In genomic region chr2:26185304-26185928, GRCh38 we compare ENCODE assay signal across 8 cellular contexts. TPM values are rescaled to one million over a fixed set of nuclear protein-coding genes. Genes with fewer than 3 reads are reported as not detected.
A peak's percentile ranks its signal among the peaks of the same experiment; 100 is the strongest.
DNase-seq lines count a peak whose midpoint lies in the region; ATAC-seq and TF ChIP-seq lines count a peak whose summit lies in the region.

No MANE protein-coding gene starts in this region.

- H3K27me3 Mint-ChIP-seq in activated T-cell treated with anti-CD3 and anti-CD28 coated beads, Interleukin-2, amount 50 U/mL, for 24 hours: peaks cover 11% of the 10 kb centered on the region
- peaks cover 3% of the 10 kb centered on the region for H3K27me3 Mint-ChIP-seq in memory B cell

- peak overlapping the region; percentile 50 for H3K27ac Mint-ChIP-seq in activated T-cell treated with anti-CD3 and anti-CD28 coated beads, Interleukin-2, amount 50 U/mL, for 24 hours
- peak overlapping the region; percentile 31 for H3K27ac Mint-ChIP-seq in memory B cell

- peak overlapping the region in 2 of 3 donors; percentile 38 to 52 for H3K27ac ChIP-seq in thyroid gland

- peak overlapping the region; percentile 34 for H3K4me3 ChIP-seq in astrocyte of the spinal cord (ENCODE audit: low read depth, low read length)
- peak overlapping the region in 1 of 3 donors; percentile 54 for H3K4me3 ChIP-seq in thyroid gland (replicated peaks in 1 of 3)

- peaks cover 0 to 10% of the 10 kb centered on the region in 2 donors for H3K4me1 ChIP-seq in thyroid gland

- no peak for TF ChIP-seq POLR2A in thyroid gland (IDR thresholded peaks at IDR 0.05)

- H3K4me1 Mint-ChIP-seq in activated T-cell treated with anti-CD3 and anti-CD28 coated beads, Interleukin-2, amount 50 U/mL, for 24 hours (ENCODE audit: low read depth): peaks cover 19% of the 10 kb centered on the region
- peaks cover 9% of the 10 kb centered on the region for H3K4me1 Mint-ChIP-seq in memory B cell

- H3K4me3 Mint-ChIP-seq in activated T-cell treated with anti-CD3 and anti-CD28 coated beads, Interleukin-2, amount 50 U/mL, for 24 hours: peak overlapping the region; percentile 79
- peak overlapping the region; percentile 78 for H3K4me3 Mint-ChIP-seq in memory B cell

- intact Hi-C loops in thyroid gland (cut with DNase I): no loop called here

- in situ Hi-C loops in astrocyte of the spinal cord (cut with HindIII; ENCODE audit: low sequenced_read_pairs): no loop called here

- H3K27me3 ChIP-seq in thyroid gland: no peaks in the 10 kb centered on the region

- peaks cover 0 to 4% of the 10 kb centered on the region in 2 donors for H3K36me3 ChIP-seq in thyroid gland

- H3K9me3 Mint-ChIP-seq in activated T-cell treated with anti-CD3 and anti-CD28 coated beads, Interleukin-2, amount 50 U/mL, for 24 hours: no peaks in the 10 kb centered on the region
- H3K9me3 Mint-ChIP-seq in memory B cell: no peaks in the 10 kb centered on the region

- 44 to 54% methylated on average over 20 of the region's 20 CpGs for WGBS in thyroid gland, 2 donors

- no peaks in the 10 kb centered on the region for H3K9me3 ChIP-seq in thyroid gland

- no peak for TF ChIP-seq CTCF in astrocyte of the spinal cord (IDR thresholded peaks at IDR 0.05; ENCODE audit: low read depth, low read length)
- no peak for TF ChIP-seq CTCF in thyroid gland (IDR thresholded peaks at IDR 0.05)

- ATAC-seq in memory B cell (ENCODE audit: low read depth): no peak

- peaks cover 14% of the 10 kb centered on the region for H3K36me3 Mint-ChIP-seq in activated T-cell treated with anti-CD3 and anti-CD28 coated beads, Interleukin-2, amount 50 U/mL, for 24 hours (ENCODE audit: low read depth)
- no peaks in the 10 kb centered on the region for H3K36me3 Mint-ChIP-seq in memory B cell

- no peak for DNase-seq in activated T-cell treated with anti-CD3 and anti-CD28 coated beads, Interleukin-2, amount 50 U/mL, for 24 hours
- no peak for DNase-seq in activated T-cell treated with anti-CD3 and anti-CD28 coated beads, Interleukin-2, amount 50 U/mL, for 48 hours
- no peak for DNase-seq in astrocyte of the spinal cord (ENCODE audit: low read depth, low spot score)
- DNase-seq in memory B cell (ENCODE audit: low spot score in 2 of 2): no peak
- DNase-seq in thyroid gland: no peak
- no peak for DNase-seq in anterior cingulate cortex (lab: John Stamatoyannopoulos, UW)
- DNase-seq in NCI-H1092 (lab: John Stamatoyannopoulos, UW): no peak
- no peak for DNase-seq in NOMO-1 treated with DMSO at 0.1 percent for 48 hours (lab: John Stamatoyannopoulos, UW; ENCODE audit: unreplicated experiment)

RNA-seq across cellular contexts. Expression of gene GAREM2, which starts 12.5 kb away (rescaled TPM):
- total RNA-seq in thyroid gland: 1 to 10 TPM in 3 of 4 donors, under 1 TPM in 1; 0.49 to 2.8 (median 1.9) TPM

RNA-seq across cellular contexts. Expression of gene HADHA, which starts 59.0 kb away (rescaled TPM):
- total RNA-seq in thyroid gland: 100 to 1,000 TPM; 113 to 149 (median 140) TPM

RNA-seq across cellular contexts. Expression of gene HADHB, which starts 59.3 kb away (rescaled TPM):
- 100 to 1,000 TPM; 127 to 200 (median 184) TPM for total RNA-seq in thyroid gland
